Comparison of ENCODE assay signal across 8 cellular contexts in the genomic region with DNA sequence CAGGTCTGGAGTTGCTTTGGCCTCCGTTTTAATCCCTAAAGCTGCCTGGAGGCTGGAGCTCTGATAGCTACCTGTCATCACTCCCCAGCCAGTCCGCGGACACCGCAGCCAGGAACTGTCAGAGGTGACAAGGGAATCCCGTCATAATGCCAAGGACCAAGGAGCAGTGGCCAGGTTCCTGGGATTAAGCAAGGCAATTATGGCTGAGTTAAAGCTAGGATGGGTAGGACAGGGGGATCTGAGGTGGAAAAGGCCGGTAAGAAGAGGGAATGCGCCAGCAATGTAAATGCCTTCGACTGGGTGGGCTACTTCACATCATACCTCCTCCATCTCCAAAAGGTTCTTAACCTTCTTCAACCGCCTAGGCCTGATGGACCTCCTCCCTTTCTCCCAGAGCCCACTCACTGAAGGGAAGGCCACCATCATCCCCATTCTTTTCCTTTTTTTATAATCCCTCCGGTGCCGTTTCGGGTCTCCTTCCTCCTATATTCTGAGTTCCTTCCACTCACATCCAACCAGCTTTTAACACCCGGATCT. TPM values are rescaled to one million over a fixed set of nuclear protein-coding genes. Genes with fewer than 3 reads are reported as not detected.
DNase-seq lines count a peak whose midpoint lies in the region; ATAC-seq and TF ChIP-seq lines count a peak whose summit lies in the region.

No MANE protein-coding gene starts in this region.

- TF ChIP-seq POLR2A in thyroid gland (IDR thresholded peaks at IDR 0.05) = no peak

- peak overlapping the region; percentile 66 for H3K4me2 ChIP-seq in SU-DHL-6 (ENCODE audit: low read depth, low read length, poor library complexity, severe bottlenecking)

- peak overlapping the region; percentile 41 for H3K27ac ChIP-seq in SU-DHL-6 (ENCODE audit: low read depth, low read length)
- peak overlapping the region; percentile 80 for H3K27ac ChIP-seq in mesodermal cell (ENCODE audit: low read depth, low read length, severe bottlenecking)
- H3K27ac ChIP-seq in thyroid gland = peak overlapping the region; percentile 98 to 100 (median 100)

- ATAC-seq in HG03139 (IDR thresholded peaks at IDR 0.05; ENCODE audit: unreplicated experiment) = no peak

- H3K27me3 ChIP-seq in SU-DHL-6 (ENCODE audit: low read length) (no peaks in the 10 kb centered on the region), thyroid gland (no peaks in the 10 kb centered on the region)

- H3K36me3 ChIP-seq in SU-DHL-6 (ENCODE audit: low read length) (peaks cover 5% of the 10 kb centered on the region; the same call in 1 of the 2 replicates), mesodermal cell (ENCODE audit: control insufficient read depth, insufficient read depth, low read length) (peaks cover 8% of the 10 kb centered on the region), thyroid gland (peaks cover 0 to 5% of the 10 kb centered on the region in 2 donors)

- H3K4me1 ChIP-seq in mesodermal cell (ENCODE audit: control insufficient read depth, insufficient read depth, low read length, poor library complexity, severe bottlenecking) (peaks cover 11% of the 10 kb centered on the region), thyroid gland (peaks cover 9 to 26% of the 10 kb centered on the region in 2 donors)

- intact Hi-C loops in thyroid gland (cut with DNase I) = no loop called here

- H3F3A ChIP-seq in SU-DHL-6 (ENCODE audit: insufficient read depth) = peaks cover 12% of the 10 kb centered on the region

- DNase-seq in activated CD8-positive, alpha-beta memory T cell treated with anti-CD3 and anti-CD28 coated beads for 24 hours = peak; percentile 65
- no peak for DNase-seq in activated CD8-positive, alpha-beta memory T cell treated with anti-CD3 and anti-CD28 coated beads, Interleukin-2, amount 50 U/mL, for 4 hours
- peak; percentile 64 for DNase-seq in ecto neural progenitor cell (ENCODE audit: low spot score)
- peak; percentile 33 to 46 for DNase-seq in thyroid gland
- no peak for DNase-seq in middle frontal gyrus (ENCODE audit: extremely low spot score, low spot score)

- peak overlapping the region; percentile 73 for H3K9ac ChIP-seq in SU-DHL-6 (ENCODE audit: low read length)

- H3K9me2 ChIP-seq in SU-DHL-6 (replicated peaks; ENCODE audit: insufficient read depth, low read length) = no peaks in the 10 kb centered on the region

- H3K79me2 ChIP-seq in SU-DHL-6 (ENCODE audit: insufficient read depth, low read length) = peaks cover 5% of the 10 kb centered on the region; the same call in 1 of the 2 replicates

- no peak for TF ChIP-seq CTCF in SU-DHL-6 (IDR thresholded peaks at IDR 0.05; ENCODE audit: insufficient read depth, low read length, poor library complexity, severe bottlenecking)
- no peak for TF ChIP-seq CTCF in thyroid gland (IDR thresholded peaks at IDR 0.05)

- H4K20me1 ChIP-seq in SU-DHL-6 (ENCODE audit: low read depth, low read length) = no peaks in the 10 kb centered on the region

- WGBS in mesodermal cell (ENCODE audit: insufficient coverage in 2 of 2), 2 experiments = 13 to 21% methylated on average over 2 to 9 of the region's 13 CpGs
- WGBS in thyroid gland, 2 donors = 3 to 4% methylated on average over 13 of the region's 13 CpGs

- H2AFZ ChIP-seq in SU-DHL-6 (ENCODE audit: low read depth, low read length, severe bottlenecking) = no peak overlapping the region

- H3K4me3 ChIP-seq in SU-DHL-6 (ENCODE audit: insufficient read depth, low read length, poor library complexity, severe bottlenecking) (peak overlapping the region; percentile 76), mesodermal cell (ENCODE audit: extremely low read depth, insufficient read depth, low read length, poor library complexity, severe bottlenecking) (peak overlapping the region; percentile 52), thyroid gland (replicated peaks in 1 of 3) (peak overlapping the region; percentile 25 to 87 (median 50))

- no peaks in the 10 kb centered on the region for H3K9me3 ChIP-seq in SU-DHL-6 (ENCODE audit: insufficient read depth, low read length)
- H3K9me3 ChIP-seq in mesodermal cell (ENCODE audit: control insufficient read depth, low read length) = no peaks in the 10 kb centered on the region
- H3K9me3 ChIP-seq in thyroid gland = no peaks in the 10 kb centered on the region

RNA-seq across cellular contexts. Expression of a gene that starts 1.9 kb away (rescaled TPM):
- 3.2 TPM for polyA plus RNA-seq in mesodermal cell (2013, experiment 1 of 2)
- 5.8 TPM for polyA plus RNA-seq in mesodermal cell (2013, experiment 2 of 2)
- total RNA-seq in thyroid gland = 10 to 100 TPM; 12.6 to 14.5 (median 13.9) TPM

RNA-seq across cellular contexts. Expression of a gene that starts 5.9 kb away (rescaled TPM):
- 15.9 TPM for polyA plus RNA-seq in mesodermal cell (2013, experiment 1 of 2)
- polyA plus RNA-seq in mesodermal cell (2013, experiment 2 of 2) = 15.4 TPM
- 10 to 100 TPM; 37.3 to 52.8 (median 46.1) TPM for total RNA-seq in thyroid gland

RNA-seq across cellular contexts. Expression of a gene that starts 14.8 kb away (rescaled TPM):
- 16.7 TPM for polyA plus RNA-seq in mesodermal cell (2013, experiment 1 of 2)
- polyA plus RNA-seq in mesodermal cell (2013, experiment 2 of 2) = 14.2 TPM
- 10 to 100 TPM; 13.0 to 16.5 (median 15.0) TPM for total RNA-seq in thyroid gland

RNA-seq across cellular contexts. Expression of a gene that starts 20.5 kb away (rescaled TPM):
- 199 TPM for polyA plus RNA-seq in mesodermal cell (2013, experiment 1 of 2)
- 179 TPM for polyA plus RNA-seq in mesodermal cell (2013, experiment 2 of 2)
- 10 to 100 TPM; 37.9 to 74.6 (median 60.5) TPM for total RNA-seq in thyroid gland

RNA-seq across cellular contexts. Expression of a gene that starts 51.9 kb away (rescaled TPM):
- polyA plus RNA-seq in mesodermal cell (2013, experiment 1 of 2) = 65.1 TPM
- 49.2 TPM for polyA plus RNA-seq in mesodermal cell (2013, experiment 2 of 2)
- 10 to 100 TPM; 27.5 to 94.2 (median 53.7) TPM for total RNA-seq in thyroid gland

Comparison
In these comparisons a context has a peak if more than half of its experiments do, and no peak if none do; other contexts are left out.
1. DNase-seq: peak in activated CD8-positive, alpha-beta memory T cell treated with anti-CD3 and anti-CD28 coated beads for 24 hours (single experiment), ecto neural progenitor cell (single experiment) and thyroid gland (2 of 2); none in activated CD8-positive, alpha-beta memory T cell treated with anti-CD3 and anti-CD28 coated beads, Interleukin-2, amount 50 U/mL, for 4 hours (single experiment) and middle frontal gyrus (single experiment).
2. H3K27ac ChIP-seq: peak in every context shown above with its lines; median percentile 100 in thyroid gland; 80 in mesodermal cell; 41 in SU-DHL-6.
3. Peak in every context shown above with its lines, with median percentiles within 50 percentile points of each other: H3K4me3 ChIP-seq.